In the genomic region with DNA sequence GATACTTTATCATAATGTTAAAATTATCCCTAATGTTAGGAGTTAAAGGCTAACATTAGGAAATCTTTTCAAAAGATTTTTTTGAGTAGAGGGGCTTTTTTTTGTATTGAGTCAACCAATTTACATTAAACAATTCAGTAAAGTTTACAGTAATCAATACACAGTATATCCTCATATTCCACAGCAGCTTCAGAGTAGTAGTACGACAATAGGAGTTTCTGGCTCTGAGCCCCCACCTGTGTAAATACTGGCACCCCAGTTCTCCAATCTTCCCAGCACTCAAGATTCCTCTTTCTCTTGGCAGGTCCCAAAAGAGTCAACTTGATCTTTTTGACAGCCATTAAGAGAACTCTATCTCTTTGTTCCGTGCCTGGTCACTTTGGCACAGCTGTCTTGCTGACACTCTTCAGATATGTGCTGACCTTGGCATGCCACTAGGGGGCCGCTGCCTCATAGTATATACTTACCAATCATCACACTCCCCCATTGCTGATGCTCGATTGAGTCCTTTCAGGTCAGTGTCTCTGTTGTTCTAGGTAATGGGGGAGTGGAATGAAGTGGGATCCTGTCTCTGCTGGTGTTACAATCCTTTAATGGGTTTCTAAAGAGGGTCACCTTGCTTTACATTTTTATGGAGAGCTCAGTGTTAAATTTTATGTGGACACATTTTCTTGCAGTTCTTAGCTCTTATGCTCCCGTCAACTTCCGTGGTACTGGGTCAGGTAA, we compare ENCODE assay signal across 8 cellular contexts. TPM values are rescaled to one million over a fixed set of nuclear protein-coding genes. Genes with fewer than 3 reads are reported as not detected.
A peak's percentile ranks its signal among the peaks of the same experiment; 100 is the strongest.
DNase-seq lines count a peak whose midpoint lies in the region; ATAC-seq and TF ChIP-seq lines count a peak whose summit lies in the region.

No MANE protein-coding gene starts in this region.

- no peaks in the 10 kb centered on the region for H3K9me3 ChIP-seq in DOHH2 (ENCODE audit: control insufficient read depth, insufficient read depth, low read length)
- H3K9me3 ChIP-seq in ovary, result no peaks in the 10 kb centered on the region

- peaks cover 2% of the 10 kb centered on the region for H3F3A ChIP-seq in DOHH2 (ENCODE audit: control insufficient read depth, insufficient read depth)

- no peaks in the 10 kb centered on the region for H3K36me3 Mint-ChIP-seq in activated T-helper 17 cell treated with anti-CD3 and anti-CD28 coated beads, Interleukin-2, amount 50 U/mL, for 72 hours (ENCODE audit: low read depth)
- no peaks in the 10 kb centered on the region for H3K36me3 Mint-ChIP-seq in type B pancreatic cell

- 35 to 42% (median 39%) methylated on average over 6 of the region's 6 CpGs for WGBS in ovary, 3 donors

- TF ChIP-seq POLR2A in ovary (IDR thresholded peaks at IDR 0.05), result no peak

- peak; percentile 80 for DNase-seq in RKO (ENCODE audit: low spot score)
- peak; percentile 45 for DNase-seq in foreskin melanocyte
- DNase-seq in ovary, result peak; percentile 20 to 61 (median 47)
- DNase-seq in type B pancreatic cell (ENCODE audit: extremely low spot score, unreplicated experiment), result no peak

- H3K4me1 ChIP-seq in DOHH2 (ENCODE audit: control insufficient read depth, low read length) (peaks cover 28% of the 10 kb centered on the region), ovary (ENCODE audit: insufficient read depth) (no peaks in the 10 kb centered on the region)

- no peak overlapping the region for H3K4me3 Mint-ChIP-seq in activated T-helper 17 cell treated with anti-CD3 and anti-CD28 coated beads, Interleukin-2, amount 50 U/mL, for 72 hours
- no peak overlapping the region for H3K4me3 Mint-ChIP-seq in type B pancreatic cell

- no peaks in the 10 kb centered on the region for H3K79me2 ChIP-seq in DOHH2 (ENCODE audit: control insufficient read depth, low read length)

- H3K27me3 Mint-ChIP-seq in activated T-helper 17 cell treated with anti-CD3 and anti-CD28 coated beads, Interleukin-2, amount 50 U/mL, for 72 hours, result no peaks in the 10 kb centered on the region
- no peaks in the 10 kb centered on the region for H3K27me3 Mint-ChIP-seq in type B pancreatic cell

- H3K27me3 ChIP-seq in DOHH2 (ENCODE audit: control insufficient read depth, low read length) (no peaks in the 10 kb centered on the region), ovary (no peaks in the 10 kb centered on the region)

- peak overlapping the region; percentile 8 for H3K4me2 ChIP-seq in DOHH2 (ENCODE audit: low read length)

- peak; percentile 86 for TF ChIP-seq RAD21 in Ishikawa (IDR thresholded peaks at IDR 0.05; ENCODE audit: low read depth)

- H4K20me1 ChIP-seq in DOHH2 (ENCODE audit: control insufficient read depth, insufficient read depth, low read depth, low read length), result no peaks in the 10 kb centered on the region

- H3K9me3 Mint-ChIP-seq in activated T-helper 17 cell treated with anti-CD3 and anti-CD28 coated beads, Interleukin-2, amount 50 U/mL, for 72 hours, result no peaks in the 10 kb centered on the region
- H3K9me3 Mint-ChIP-seq in type B pancreatic cell, result no peaks in the 10 kb centered on the region

- H3K36me3 ChIP-seq in DOHH2 (ENCODE audit: control insufficient read depth, low read length), result no peaks in the 10 kb centered on the region
- no peaks in the 10 kb centered on the region for H3K36me3 ChIP-seq in ovary

- ATAC-seq in GM21576 (IDR thresholded peaks at IDR 0.05; ENCODE audit: unreplicated experiment), result peak; percentile 99
- ATAC-seq in activated T-helper 17 cell treated with anti-CD3 and anti-CD28 coated beads, Interleukin-2, amount 50 U/mL, for 72 hours (replicated peaks), result peak; percentile 100

- intact Hi-C loops in ovary (cut with DNase I), result loop anchor here in 1 of 4 donors (5.0 kb wide), 1 partner anchor 107 kb away; no protein-coding TSS in a partner anchor

- H3K4me1 Mint-ChIP-seq in activated T-helper 17 cell treated with anti-CD3 and anti-CD28 coated beads, Interleukin-2, amount 50 U/mL, for 72 hours, result peaks cover 8% of the 10 kb centered on the region
- peaks cover 8% of the 10 kb centered on the region for H3K4me1 Mint-ChIP-seq in type B pancreatic cell (ENCODE audit: unreplicated experiment)

- TF ChIP-seq CTCF in DOHH2 (IDR thresholded peaks at IDR 0.05; ENCODE audit: low read depth, low read length, poor library complexity, severe bottlenecking) (peak; percentile 96), ovary (IDR thresholded peaks at IDR 0.05) (peak in 2 of 3 donors; percentile 19 to 37), type B pancreatic cell (conservative IDR thresholded peaks at IDR 0.05) (peak; percentile 91)

- no peak overlapping the region for H3K27ac Mint-ChIP-seq in activated T-helper 17 cell treated with anti-CD3 and anti-CD28 coated beads, Interleukin-2, amount 50 U/mL, for 72 hours
- no peak overlapping the region for H3K27ac Mint-ChIP-seq in type B pancreatic cell

- TF ChIP-seq EP300 in Ishikawa (IDR thresholded peaks at IDR 0.05; ENCODE audit: borderline replicate concordance) (no peak), ovary (IDR thresholded peaks at IDR 0.05) (no peak)

- no peak overlapping the region for H3K27ac ChIP-seq in DOHH2 (ENCODE audit: low read depth, low read length)
- no peak overlapping the region for H3K27ac ChIP-seq in ovary

- H3K9me2 ChIP-seq in DOHH2 (replicated peaks; ENCODE audit: control insufficient read depth, low read length), result no peaks in the 10 kb centered on the region

- H3K4me3 ChIP-seq in DOHH2 (ENCODE audit: low read length), result no peak overlapping the region
- no peak overlapping the region for H3K4me3 ChIP-seq in ovary

TF ChIP-seq in Ishikawa, 13 proteins besides CTCF, POLR2A, EP300 and RAD21:
- TF ChIP-seq, protein P1, sequence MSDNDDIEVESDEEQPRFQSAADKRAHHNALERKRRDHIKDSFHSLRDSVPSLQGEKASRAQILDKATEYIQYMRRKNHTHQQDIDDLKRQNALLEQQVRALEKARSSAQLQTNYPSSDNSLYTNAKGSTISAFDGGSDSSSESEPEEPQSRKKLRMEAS (IDR thresholded peaks at IDR 0.05), result no peak
- TF ChIP-seq, protein P2, sequence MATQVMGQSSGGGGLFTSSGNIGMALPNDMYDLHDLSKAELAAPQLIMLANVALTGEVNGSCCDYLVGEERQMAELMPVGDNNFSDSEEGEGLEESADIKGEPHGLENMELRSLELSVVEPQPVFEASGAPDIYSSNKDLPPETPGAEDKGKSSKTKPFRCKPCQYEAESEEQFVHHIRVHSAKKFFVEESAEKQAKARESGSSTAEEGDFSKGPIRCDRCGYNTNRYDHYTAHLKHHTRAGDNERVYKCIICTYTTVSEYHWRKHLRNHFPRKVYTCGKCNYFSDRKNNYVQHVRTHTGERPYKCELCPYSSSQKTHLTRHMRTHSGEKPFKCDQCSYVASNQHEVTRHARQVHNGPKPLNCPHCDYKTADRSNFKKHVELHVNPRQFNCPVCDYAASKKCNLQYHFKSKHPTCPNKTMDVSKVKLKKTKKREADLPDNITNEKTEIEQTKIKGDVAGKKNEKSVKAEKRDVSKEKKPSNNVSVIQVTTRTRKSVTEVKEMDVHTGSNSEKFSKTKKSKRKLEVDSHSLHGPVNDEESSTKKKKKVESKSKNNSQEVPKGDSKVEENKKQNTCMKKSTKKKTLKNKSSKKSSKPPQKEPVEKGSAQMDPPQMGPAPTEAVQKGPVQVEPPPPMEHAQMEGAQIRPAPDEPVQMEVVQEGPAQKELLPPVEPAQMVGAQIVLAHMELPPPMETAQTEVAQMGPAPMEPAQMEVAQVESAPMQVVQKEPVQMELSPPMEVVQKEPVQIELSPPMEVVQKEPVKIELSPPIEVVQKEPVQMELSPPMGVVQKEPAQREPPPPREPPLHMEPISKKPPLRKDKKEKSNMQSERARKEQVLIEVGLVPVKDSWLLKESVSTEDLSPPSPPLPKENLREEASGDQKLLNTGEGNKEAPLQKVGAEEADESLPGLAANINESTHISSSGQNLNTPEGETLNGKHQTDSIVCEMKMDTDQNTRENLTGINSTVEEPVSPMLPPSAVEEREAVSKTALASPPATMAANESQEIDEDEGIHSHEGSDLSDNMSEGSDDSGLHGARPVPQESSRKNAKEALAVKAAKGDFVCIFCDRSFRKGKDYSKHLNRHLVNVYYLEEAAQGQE (IDR thresholded peaks at IDR 0.05; ENCODE audit: low read depth), result no peak
- TF ChIP-seq YY1 (IDR thresholded peaks at IDR 0.05; ENCODE audit: low read depth) (peak; percentile 35; the same call in 1 of the 2 replicates), EGR1 (IDR thresholded peaks at IDR 0.05) (no peak), TCF12 (IDR thresholded peaks at IDR 0.05; ENCODE audit: low read depth) (no peak), TEAD4 (IDR thresholded peaks at IDR 0.05) (0 out of 2 replicates have a peak, but pooled peaks have one; percentile 13), NFIC (IDR thresholded peaks at IDR 0.05) (no peak), TAF1 (IDR thresholded peaks at IDR 0.05; ENCODE audit: low read depth) (no peak), FOXM1 (IDR thresholded peaks at IDR 0.05; ENCODE audit: borderline replicate concordance, low read depth) (no peak), CREB1 (IDR thresholded peaks at IDR 0.05; ENCODE audit: low read depth) (no peak), CEBPB (IDR thresholded peaks at IDR 0.05) (no peak)
- TF ChIP-seq, protein P3, sequence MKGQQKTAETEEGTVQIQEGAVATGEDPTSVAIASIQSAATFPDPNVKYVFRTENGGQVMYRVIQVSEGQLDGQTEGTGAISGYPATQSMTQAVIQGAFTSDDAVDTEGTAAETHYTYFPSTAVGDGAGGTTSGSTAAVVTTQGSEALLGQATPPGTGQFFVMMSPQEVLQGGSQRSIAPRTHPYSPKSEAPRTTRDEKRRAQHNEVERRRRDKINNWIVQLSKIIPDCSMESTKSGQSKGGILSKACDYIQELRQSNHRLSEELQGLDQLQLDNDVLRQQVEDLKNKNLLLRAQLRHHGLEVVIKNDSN (IDR thresholded peaks at IDR 0.05), result no peak
TF ChIP-seq in Ishikawa: peak in this region for 2.

RNA-seq across cellular contexts. Expression of a gene that starts 19.5 kb away (rescaled TPM):
- 100 to 1,000 TPM; 182 to 306 TPM for total RNA-seq in activated T-helper 17 cell treated with anti-CD3 and anti-CD28 coated beads, Interleukin-2, amount 50 U/mL, for 72 hours
- 100 to 1,000 TPM; 220 to 564 (median 355) TPM for total RNA-seq in ovary
- 100 to 1,000 TPM; 296 to 772 TPM for polyA plus RNA-seq in ovary
- 220 and 270 TPM in 2 replicates for total RNA-seq in type B pancreatic cell (ENCODE audit: low replicate concordance)

Comparison
In these comparisons a context has a peak if more than half of its experiments do, and no peak if none do; other contexts are left out.
1. CTCF ChIP-seq: peak in every context shown above with its lines; median percentile 96 in DOHH2; 91 in type B pancreatic cell; 28 in ovary.